ENCODE assay signal across 1 cellular context in genomic region chr16:20675488-20676267, GRCh38.
TF ChIP-seq lines count a peak whose summit lies in the region.

No MANE protein-coding gene starts in this region.

TF ChIP-seq in SK-N-SH, 30 proteins besides CTCF, POLR2A, EP300 and RAD21 (continued from another document):
- TF ChIP-seq REST (IDR thresholded peaks at IDR 0.05; ENCODE audit: low read depth, low read length) = no peak
